In the genomic region with DNA sequence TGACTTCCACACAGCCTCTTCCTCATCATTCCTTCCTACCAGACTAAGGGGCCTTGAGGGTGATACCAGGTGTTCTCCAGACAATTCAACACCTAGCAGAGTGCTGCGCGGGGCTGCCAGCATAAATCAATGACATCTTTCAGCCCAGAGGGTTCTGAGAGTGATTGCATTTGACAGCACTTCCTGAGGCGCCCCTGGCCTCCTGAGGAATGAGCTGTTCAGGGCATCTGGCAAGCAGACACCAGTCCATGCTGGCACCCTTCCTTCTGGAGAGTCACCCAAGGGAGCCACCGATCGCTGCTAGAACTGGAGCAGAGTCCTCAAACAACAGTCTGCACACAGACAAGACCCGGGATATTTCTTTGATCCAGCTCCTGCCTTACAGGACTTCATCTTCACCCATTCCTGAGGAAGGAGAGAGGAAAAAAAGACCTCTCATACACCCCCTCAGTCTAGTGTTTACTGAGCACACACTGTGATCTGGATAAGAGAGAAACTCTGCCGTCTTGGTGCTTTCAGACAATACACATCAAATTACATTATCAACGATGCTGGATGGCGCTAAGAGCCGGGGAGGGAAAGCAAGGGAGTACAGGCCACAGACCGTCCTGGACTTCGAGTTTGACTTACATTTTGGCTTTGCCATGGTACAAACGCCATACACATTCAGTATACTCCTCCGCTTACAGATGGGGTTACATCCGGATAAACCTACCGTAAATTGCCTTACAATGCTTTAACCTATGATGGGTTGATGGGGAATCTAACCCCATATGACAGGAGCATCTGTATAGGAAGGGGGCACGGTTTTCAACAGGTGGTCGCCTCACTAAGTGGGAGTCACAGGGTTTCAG, we compare ENCODE assay signal across 9 cellular contexts. TPM values are rescaled to one million over a fixed set of nuclear protein-coding genes. Genes with fewer than 3 reads are reported as not detected.
A peak's percentile ranks its signal among the peaks of the same experiment; 100 is the strongest.
DNase-seq lines count a peak whose midpoint lies in the region; ATAC-seq and TF ChIP-seq lines count a peak whose summit lies in the region.
"Had no signal": no experiment of that assay in that cellular context is flagged by ENCODE, and none has a peak within 500 bp of the region (broad histone marks: within the 10 kb centered on the region; RNA-seq: fewer than 3 reads in every experiment).

No MANE protein-coding gene starts in this region.

- no TSS peak for BruUV-seq in PC-3 (replicated peaks; lab: Mats Ljungman, UMichigan)

- H3K36me3 ChIP-seq in PC-3 (ENCODE audit: low read depth, low read length) (no peaks in the 10 kb centered on the region), esophagus muscularis mucosa (no peaks in the 10 kb centered on the region), psoas muscle (ENCODE audit: insufficient read depth in 1 of 2, low read depth in 1 of 2) (no peaks in the 10 kb centered on the region)
- H3K36me3 ChIP-seq: right atrium auricular region had no signal

- CTCF ChIA-PET in PC-3 (lab: Charles Lee): no interaction called here

- peak overlapping the region; percentile 80; the same call in 1 of the 2 replicates for H3K4me3 ChIP-seq in PC-3 (ENCODE audit: low read length)
- H3K4me3 ChIP-seq in esophagus muscularis mucosa: peak overlapping the region; percentile 72 to 86 (median 76)
- H3K4me3 ChIP-seq in psoas muscle: peak overlapping the region; percentile 79

- TF ChIP-seq CTCF in PC-3 (conservative IDR thresholded peaks at IDR 0.05; ENCODE audit: low read depth, low read length) (no peak), esophagus muscularis mucosa (IDR thresholded peaks at IDR 0.05) (no peak), psoas muscle (IDR thresholded peaks at IDR 0.05) (no peak)

- DNase-seq in DMS53 (lab: John Stamatoyannopoulos, UW) (peak; percentile 46), DMS53 treated with DMSO at 0.1 percent for 48 hours (lab: John Stamatoyannopoulos, UW; ENCODE audit: unreplicated experiment) (no peak), PC-3 (peak; percentile 17), esophagus muscularis mucosa (ENCODE audit: extremely low spot score) (no peak), psoas muscle (peak in 1 of 2 donors; percentile 33), SKM-1 treated with dmso at 0.1 percent for 144 hours (lab: John Stamatoyannopoulos, UW; ENCODE audit: unreplicated experiment) (no peak), D341Med (ENCODE audit: low spot score) (no peak)

- no peaks in the 10 kb centered on the region for H3K79me2 ChIP-seq in PC-3 (ENCODE audit: low read length)

- ATAC-seq in PC-3 (no peak), psoas muscle (no peak), GM19035 (IDR thresholded peaks at IDR 0.05; ENCODE audit: unreplicated experiment) (no peak)

- H3K4me2 ChIP-seq in PC-3 (ENCODE audit: low read length): peak overlapping the region; percentile 92

- H3K9me3 ChIP-seq in PC-3 (ENCODE audit: low read length) (no peaks in the 10 kb centered on the region), esophagus muscularis mucosa (no peaks in the 10 kb centered on the region), psoas muscle (no peaks in the 10 kb centered on the region)
- H3K9me3 ChIP-seq: right atrium auricular region had no signal

- H3K27ac ChIP-seq in PC-3 (ENCODE audit: low read length) (no peak overlapping the region), esophagus muscularis mucosa (replicated peaks in 1 of 4) (peak overlapping the region in 3 of 4 donors; percentile 96 to 100 (median 96)), psoas muscle (peak overlapping the region; percentile 98)

- POLR2A ChIA-PET in PC-3 (lab: Charles Lee; ENCODE audit: unreplicated experiment): no interaction called here

- TF ChIP-seq POLR2A in esophagus muscularis mucosa (IDR thresholded peaks at IDR 0.05; ENCODE audit: low read depth): no peak

- H3K27me3 ChIP-seq in PC-3 (ENCODE audit: low read length) (no peaks in the 10 kb centered on the region), esophagus muscularis mucosa (no peaks in the 10 kb centered on the region), psoas muscle (ENCODE audit: insufficient read depth in 3 of 3, low read length in 2 of 3) (no peaks in the 10 kb centered on the region)
- H3K27me3 ChIP-seq: right atrium auricular region had no signal

- H3K9ac ChIP-seq in PC-3 (ENCODE audit: low read length): peak overlapping the region; percentile 99; the same call in 1 of the 2 replicates

- 87% methylated on average over 15 of the region's 18 CpGs for WGBS in esophagus muscularis mucosa
- 61 to 80% (median 62%) methylated on average over 18 of the region's 18 CpGs for WGBS in psoas muscle, 3 donors

- intact Hi-C loops in PC-3 (cut with micrococcal nuclease): loop anchor here (10.0 kb wide), 1 partner anchor 441 kb away; no protein-coding TSS in a partner anchor
- intact Hi-C loops in esophagus muscularis mucosa (cut with DNase I): no loop called here
- intact Hi-C loops in psoas muscle (cut with DNase I): no loop called here

- H3F3A ChIP-seq in PC-3 (ENCODE audit: low read length, unreplicated experiment): no peaks in the 10 kb centered on the region

- H2AFZ ChIP-seq in PC-3 (ENCODE audit: low read length): no peak overlapping the region

- no peak for TF ChIP-seq EP300 in esophagus muscularis mucosa (IDR thresholded peaks at IDR 0.05)

- peaks cover 20% of the 10 kb centered on the region for H3K4me1 ChIP-seq in PC-3 (ENCODE audit: insufficient read depth, low read length)
- peaks cover 34 to 69% (median 54%) of the 10 kb centered on the region in 4 donors for H3K4me1 ChIP-seq in esophagus muscularis mucosa
- H3K4me1 ChIP-seq in psoas muscle: peaks cover 29% of the 10 kb centered on the region

- H4K20me1 ChIP-seq in PC-3 (ENCODE audit: low read length): no peaks in the 10 kb centered on the region

- H3K9me2 ChIP-seq in PC-3 (replicated peaks; ENCODE audit: low read length): no peaks in the 10 kb centered on the region

RNA-seq across cellular contexts. Expression of a gene that starts 23.1 kb away (rescaled TPM):
- total RNA-seq in PC-3 (2014; rRNA removed): 0.55 and 4.3 TPM in 2 replicates
- total RNA-seq in esophagus muscularis mucosa: 1 to 10 TPM in 3 of 4 donors, under 1 TPM in 1; 0.42 to 5.5 (median 4.1) TPM
- total RNA-seq in psoas muscle: under 1 TPM; 0.25 to 0.84 (median 0.61) TPM
- polyA plus RNA-seq in psoas muscle: 1 to 10 TPM in 2 of 3 donors, under 1 TPM in 1; 0.30 to 1.3 (median 1.2) TPM
- total RNA-seq: right atrium auricular region had no signal

RNA-seq across cellular contexts. Expression of a gene that starts 38.4 kb away (rescaled TPM):
- total RNA-seq in PC-3 (2014; rRNA removed) (57.9 and 59.3 TPM in 2 replicates), esophagus muscularis mucosa (10 to 100 TPM in 3 of 4 donors, 1 to 10 TPM in 1; 9.1 to 14.7 (median 13.0) TPM), psoas muscle (10 to 100 TPM; 12.0 to 23.7 (median 15.1) TPM)
- 10 to 100 TPM; 12.2 to 24.3 (median 20.5) TPM for polyA plus RNA-seq in psoas muscle

Comparison
In these comparisons a context has a peak if more than half of its experiments do, and no peak if none do; other contexts are left out.
1. DNase-seq: peak in DMS53 (single experiment) and PC-3 (single experiment); none in DMS53 treated with DMSO at 0.1 percent for 48 hours (single experiment), esophagus muscularis mucosa (single experiment), SKM-1 treated with dmso at 0.1 percent for 144 hours (single experiment) and D341Med (single experiment).
2. Peak in every context shown above with its lines, with median percentiles within 50 percentile points of each other: H3K4me3 ChIP-seq.